ENCODE assay signal across 8 cellular contexts in genomic region chr22:50306753-50307749, GRCh38. TPM values are rescaled to one million over a fixed set of nuclear protein-coding genes. Genes with fewer than 3 reads are reported as not detected.
A peak's percentile ranks its signal among the peaks of the same experiment; 100 is the strongest.
DNase-seq lines count a peak whose midpoint lies in the region; ATAC-seq and TF ChIP-seq lines count a peak whose summit lies in the region.

PLXNB2 (minus strand) TSS chr22:50307646; CDS start chr22:50290584, 17,062 bp downstream.

- H3K4me1 ChIP-seq in GM23338 (ENCODE audit: insufficient read depth), result peaks cover 19% of the 10 kb centered on the region; the same call in 1 of the 2 replicates
- H3K4me1 ChIP-seq in mesendoderm (ENCODE audit: control insufficient read depth, low read depth, low read length), result no peaks in the 10 kb centered on the region
- H3K4me1 ChIP-seq in thoracic aorta (ENCODE audit: control insufficient read depth in 1 of 2, low read depth in 2 of 2), result peaks cover 42 to 61% of the 10 kb centered on the region in 2 donors

- H3K79me2 ChIP-seq in GM23338 (replicated peaks; ENCODE audit: insufficient read depth) (no peaks in the 10 kb centered on the region), mesendoderm (ENCODE audit: control insufficient read depth, insufficient read depth, low read length) (no peaks in the 10 kb centered on the region)

- DNase-seq in COLO829 (ENCODE audit: low spot score), result peak; percentile 90
- peak; percentile 83 for DNase-seq in GM23338 (ENCODE audit: low spot score)
- DNase-seq in NCI-H2196 (lab: John Stamatoyannopoulos, UW; ENCODE audit: unreplicated experiment), result peak; percentile 80
- DNase-seq in epithelial cell of prostate (ENCODE audit: low read depth, low spot score), result no peak
- DNase-seq in mesendoderm, result peak; percentile 88
- DNase-seq in thoracic aorta (ENCODE audit: low spot score), result no peak

- no peak within 1 kb of the TSS for H3K27ac Mint-ChIP-seq in GM23338

- H3F3A ChIP-seq in GM23338 (replicated peaks; ENCODE audit: low read depth), result 0 out of 2 replicates have a peak, but pooled peaks cover 6% of the 10 kb centered on the region

- H2BK5ac ChIP-seq in mesendoderm (ENCODE audit: low read length), result no peak within 1 kb of the TSS

- peak within 1 kb of the TSS; percentile 39 for H3K4ac ChIP-seq in mesendoderm (ENCODE audit: low read depth, low read length)

- H4K8ac ChIP-seq in mesendoderm (ENCODE audit: low read depth, low read length), result no peak within 1 kb of the TSS

- H3K4me3 ChIP-seq in GM23338 (peak within 1 kb of the TSS; percentile 69), mesendoderm (ENCODE audit: low read length) (peak within 1 kb of the TSS; percentile 46), thoracic aorta (peak within 1 kb of the TSS; percentile 96)

- peaks cover 11% of the 10 kb centered on the region for H3K27me3 ChIP-seq in GM23338 (ENCODE audit: insufficient read depth)
- no peaks in the 10 kb centered on the region for H3K27me3 ChIP-seq in mesendoderm (ENCODE audit: insufficient read depth, low read length, poor library complexity)
- H3K27me3 ChIP-seq in thoracic aorta (replicated peaks; ENCODE audit: insufficient read depth), result no peaks in the 10 kb centered on the region

- no peak within 1 kb of the TSS for H3K23ac ChIP-seq in mesendoderm (ENCODE audit: low read length)

- H3K4me1 Mint-ChIP-seq in GM23338, result peaks cover 20% of the 10 kb centered on the region

- TF ChIP-seq CTCF in GM23338 (conservative IDR thresholded peaks at IDR 0.05; ENCODE audit: low read depth in 2 of 2), result no peak
- TF ChIP-seq CTCF in VCaP (conservative IDR thresholded peaks at IDR 0.05), result no peak
- no peak for TF ChIP-seq CTCF in thoracic aorta (IDR thresholded peaks at IDR 0.05)

- H4K20me1 ChIP-seq in GM23338 (replicated peaks; ENCODE audit: insufficient read depth), result peaks cover 5% of the 10 kb centered on the region

- H3K36me3 Mint-ChIP-seq in GM23338 (ENCODE audit: low read depth), result no peaks in the 10 kb centered on the region

- H3K9me3 Mint-ChIP-seq in GM23338, result no peaks in the 10 kb centered on the region

- no peaks in the 10 kb centered on the region for H3K9me2 ChIP-seq in GM23338 (ENCODE audit: insufficient read depth)

- peak within 1 kb of the TSS; percentile 52; the same call in 1 of the 2 replicates for H2AFZ ChIP-seq in GM23338

- peak within 1 kb of the TSS; percentile 85 for H3K56ac ChIP-seq in mesendoderm (ENCODE audit: low read length)

- H3K18ac ChIP-seq in mesendoderm (ENCODE audit: low read length), result peak within 1 kb of the TSS; percentile 42

- H3K36me3 ChIP-seq in GM23338 (ENCODE audit: insufficient read depth), result no peaks in the 10 kb centered on the region
- H3K36me3 ChIP-seq in mesendoderm (ENCODE audit: control insufficient read depth, insufficient read depth, low read length), result no peaks in the 10 kb centered on the region
- H3K36me3 ChIP-seq in thoracic aorta, result no peaks in the 10 kb centered on the region

- H2BK120ac ChIP-seq in mesendoderm (ENCODE audit: low read depth, low read length), result no peak within 1 kb of the TSS

- no peaks in the 10 kb centered on the region for H3K9me3 ChIP-seq in thoracic aorta

- H3K27ac ChIP-seq in GM23338 (ENCODE audit: low read depth) (no peak within 1 kb of the TSS), VCaP (peak within 1 kb of the TSS; percentile 90), epithelial cell of prostate (peak within 1 kb of the TSS; percentile 99), mesendoderm (ENCODE audit: low read depth, low read length) (peak within 1 kb of the TSS; percentile 4), thoracic aorta (peak within 1 kb of the TSS; percentile 90 to 95)

- H3K27me3 Mint-ChIP-seq in GM23338 (ENCODE audit: insufficient read depth, low read depth, poor library complexity), result peaks cover 29% of the 10 kb centered on the region

- H2BK15ac ChIP-seq in mesendoderm (replicated peaks; ENCODE audit: low read depth), result no peak within 1 kb of the TSS

- ATAC-seq in GM23338, result peak; percentile 22
- ATAC-seq in thoracic aorta (ENCODE audit: insufficient number of reproducible peaks, low FRiP score, low read depth), result peak; percentile 51
- ATAC-seq in HG02623 (IDR thresholded peaks at IDR 0.05; ENCODE audit: unreplicated experiment), result no peak

- peaks cover 3% of the 10 kb centered on the region for H3K79me1 ChIP-seq in mesendoderm (ENCODE audit: low read length)

- H2AK5ac ChIP-seq in mesendoderm (ENCODE audit: low read length), result no peak within 1 kb of the TSS

- WGBS in mesendoderm (ENCODE audit: extremely low coverage, insufficient coverage, low lambda C conversion rate), result no CpG with 5 or more reads among the region's 105 CpGs

- H3K4me2 ChIP-seq in GM23338, result peak within 1 kb of the TSS; percentile 88
- H3K4me2 ChIP-seq in mesendoderm (ENCODE audit: low read length), result peak within 1 kb of the TSS; percentile 76

- peak within 1 kb of the TSS; percentile 83 for H3K9ac ChIP-seq in mesendoderm (ENCODE audit: low read length)

- no peak within 1 kb of the TSS for H4K5ac ChIP-seq in mesendoderm (ENCODE audit: low read length)

- peak within 1 kb of the TSS; percentile 70; the same call in 2 of the 3 replicates for H3K4me3 Mint-ChIP-seq in GM23338

TF ChIP-seq in GM23338, 12 proteins besides CTCF, POLR2A, EP300 and RAD21:
- no peak for TF ChIP-seq NANOG (IDR thresholded peaks at IDR 0.05; ENCODE audit: borderline replicate concordance)
- peak; percentile 47; the same call in 1 of the 2 replicates for TF ChIP-seq POLR2AphosphoS5 (IDR thresholded peaks at IDR 0.05; ENCODE audit: low read depth)

RNA-seq across cellular contexts. Expression of gene PLXNB2, which starts in this region (rescaled TPM):
- 66.3 and 70.4 TPM in 2 replicates for total RNA-seq in GM23338 (2014; rRNA removed; shearing (Covaris generic))
- 29.1 and 33.0 TPM in 2 replicates for polyA plus RNA-seq in GM23338 (2016; fragmentation: Nextera tagmentation; extraction: Ambion mirVana)
- polyA plus RNA-seq in mesendoderm (2013, experiment 1 of 2), result 34.1 TPM
- polyA plus RNA-seq in mesendoderm (2013, experiment 2 of 2), result 33.7 TPM
- total RNA-seq in thoracic aorta, result 100 to 1,000 TPM; 169 to 218 TPM

Comparison
In these comparisons a context has a peak if more than half of its experiments do, and no peak if none do; other contexts are left out.
1. DNase-seq: peak in COLO829 (single experiment), GM23338 (single experiment), NCI-H2196 (single experiment) and mesendoderm (single experiment); none in epithelial cell of prostate (single experiment) and thoracic aorta (single experiment).
2. H3K4me3 ChIP-seq: peak in every context shown above with its lines; median percentile 96 in thoracic aorta; 69 in GM23338; 46 in mesendoderm.